In the genomic region with DNA sequence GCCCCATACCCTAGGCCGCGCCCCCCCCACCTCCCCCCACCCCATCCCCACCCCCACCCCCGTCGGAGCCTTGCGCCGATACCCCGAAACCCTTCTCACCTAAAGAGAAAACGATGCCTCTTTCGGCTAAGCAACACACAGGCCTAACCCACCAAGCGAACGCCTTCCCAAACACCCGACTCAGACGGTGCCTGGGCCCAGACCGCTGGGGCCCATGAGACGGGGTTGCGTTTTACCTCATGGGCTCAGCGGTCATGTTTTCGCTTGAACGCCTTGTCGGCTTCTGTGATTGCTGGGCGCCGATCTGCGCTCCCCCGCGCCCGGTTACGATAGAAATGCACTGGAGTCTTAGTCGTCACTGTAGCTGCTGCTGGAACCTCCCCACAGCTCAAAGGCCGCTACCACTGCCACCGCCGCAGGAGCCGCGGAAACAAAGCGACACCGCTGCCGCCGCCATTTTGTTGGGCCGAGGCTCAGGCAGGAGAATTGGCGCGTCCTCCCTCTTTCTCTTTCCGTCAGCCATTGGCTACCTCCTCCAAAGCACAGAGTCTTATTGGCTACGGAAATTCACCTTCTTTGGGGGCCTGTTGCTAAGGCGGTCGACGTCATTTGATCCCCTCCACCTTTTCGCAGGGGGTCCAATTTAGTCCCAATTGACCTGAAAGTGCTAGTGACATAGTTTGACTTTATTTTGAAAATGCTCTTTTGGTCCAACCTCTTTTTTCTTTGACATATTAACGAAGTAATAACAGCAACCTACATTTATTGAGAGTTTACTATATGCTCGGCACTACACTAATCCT, we compare ENCODE assay signal across 8 cellular contexts. TPM values are rescaled to one million over a fixed set of nuclear protein-coding genes. Genes with fewer than 3 reads are reported as not detected.
DNase-seq lines count a peak whose midpoint lies in the region; ATAC-seq and TF ChIP-seq lines count a peak whose summit lies in the region.

A gene with protein sequence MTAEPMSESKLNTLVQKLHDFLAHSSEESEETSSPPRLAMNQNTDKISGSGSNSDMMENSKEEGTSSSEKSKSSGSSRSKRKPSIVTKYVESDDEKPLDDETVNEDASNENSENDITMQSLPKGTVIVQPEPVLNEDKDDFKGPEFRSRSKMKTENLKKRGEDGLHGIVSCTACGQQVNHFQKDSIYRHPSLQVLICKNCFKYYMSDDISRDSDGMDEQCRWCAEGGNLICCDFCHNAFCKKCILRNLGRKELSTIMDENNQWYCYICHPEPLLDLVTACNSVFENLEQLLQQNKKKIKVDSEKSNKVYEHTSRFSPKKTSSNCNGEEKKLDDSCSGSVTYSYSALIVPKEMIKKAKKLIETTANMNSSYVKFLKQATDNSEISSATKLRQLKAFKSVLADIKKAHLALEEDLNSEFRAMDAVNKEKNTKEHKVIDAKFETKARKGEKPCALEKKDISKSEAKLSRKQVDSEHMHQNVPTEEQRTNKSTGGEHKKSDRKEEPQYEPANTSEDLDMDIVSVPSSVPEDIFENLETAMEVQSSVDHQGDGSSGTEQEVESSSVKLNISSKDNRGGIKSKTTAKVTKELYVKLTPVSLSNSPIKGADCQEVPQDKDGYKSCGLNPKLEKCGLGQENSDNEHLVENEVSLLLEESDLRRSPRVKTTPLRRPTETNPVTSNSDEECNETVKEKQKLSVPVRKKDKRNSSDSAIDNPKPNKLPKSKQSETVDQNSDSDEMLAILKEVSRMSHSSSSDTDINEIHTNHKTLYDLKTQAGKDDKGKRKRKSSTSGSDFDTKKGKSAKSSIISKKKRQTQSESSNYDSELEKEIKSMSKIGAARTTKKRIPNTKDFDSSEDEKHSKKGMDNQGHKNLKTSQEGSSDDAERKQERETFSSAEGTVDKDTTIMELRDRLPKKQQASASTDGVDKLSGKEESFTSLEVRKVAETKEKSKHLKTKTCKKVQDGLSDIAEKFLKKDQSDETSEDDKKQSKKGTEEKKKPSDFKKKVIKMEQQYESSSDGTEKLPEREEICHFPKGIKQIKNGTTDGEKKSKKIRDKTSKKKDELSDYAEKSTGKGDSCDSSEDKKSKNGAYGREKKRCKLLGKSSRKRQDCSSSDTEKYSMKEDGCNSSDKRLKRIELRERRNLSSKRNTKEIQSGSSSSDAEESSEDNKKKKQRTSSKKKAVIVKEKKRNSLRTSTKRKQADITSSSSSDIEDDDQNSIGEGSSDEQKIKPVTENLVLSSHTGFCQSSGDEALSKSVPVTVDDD (N-terminal part only) (minus strand): TSS at position 471 of the 803 bp plus-strand sequence. CDS start 215 bp downstream, at position 256.

- ATAC-seq in Right ventricle myocardium inferior, result peak; percentile 96

- no peaks in the 10 kb centered on the region for H3K36me3 ChIP-seq in ovary
- H3K36me3 ChIP-seq in thyroid gland, result no peaks in the 10 kb centered on the region

- TF ChIP-seq POLR2A in NB4 (IDR thresholded peaks at IDR 0.05; ENCODE audit: extremely low read depth, insufficient read length), result peak; percentile 71
- TF ChIP-seq POLR2A in ovary (IDR thresholded peaks at IDR 0.05), result no peak
- TF ChIP-seq POLR2A in thyroid gland (IDR thresholded peaks at IDR 0.05), result peak in 1 of 2 donors; percentile 62

- H3K27ac ChIP-seq in ovary (peak within 1 kb of the TSS; percentile 92), thyroid gland (peak within 1 kb of the TSS; percentile 89 to 96 (median 94))

- H3K9me3 ChIP-seq in ovary (no peaks in the 10 kb centered on the region), thyroid gland (no peaks in the 10 kb centered on the region)

- H3K27ac Mint-ChIP-seq in activated naive CD8-positive, alpha-beta T cell treated with anti-CD3 and anti-CD28 coated beads for 36 hours, result peak within 1 kb of the TSS; percentile 100

- POLR2A ChIA-PET in HEK293T (lab: Yijun Ruan, JAX), result interaction anchor here (1.0 kb wide), 1 partner anchor 113 kb away, joined by 3 read pairs; a partner anchor contains a TSS

- H3K27me3 Mint-ChIP-seq in activated naive CD8-positive, alpha-beta T cell treated with anti-CD3 and anti-CD28 coated beads for 36 hours, result no peaks in the 10 kb centered on the region

- DNase-seq in GF-D8 (lab: John Stamatoyannopoulos, UW) (peak; percentile 36), HEK293T (ENCODE audit: extremely low spot score) (peak; percentile 79), NB4 (ENCODE audit: low read depth) (peak; percentile 87), SKM-1 treated with dmso at 0.1 percent for 144 hours (lab: John Stamatoyannopoulos, UW; ENCODE audit: unreplicated experiment) (peak; percentile 57), Right ventricle myocardium inferior (ENCODE audit: missing footprints) (peak; percentile 73), ovary (peak; percentile 61 to 74 (median 72)), thyroid gland (peak; percentile 58 to 62)
- peak; percentile 78 for DNase-seq in activated naive CD8-positive, alpha-beta T cell treated with anti-CD3 and anti-CD28 coated beads for 36 hours

- H3K4me3 ChIP-seq in NB4 (ENCODE audit: low read depth, low read length) (peak within 1 kb of the TSS; percentile 80), ovary (peak within 1 kb of the TSS; percentile 41), thyroid gland (replicated peaks in 1 of 3) (peak within 1 kb of the TSS in 2 of 3 donors; percentile 48 to 69)

- WGBS in ovary, 3 donors, result 29 to 38% (median 35%) methylated on average over 42 to 48 of the region's 48 CpGs
- WGBS in thyroid gland, 2 donors, result 3 to 11% methylated on average over 10 to 24 of the region's 48 CpGs

- no peak for TF ChIP-seq CTCF in NB4 (IDR thresholded peaks at IDR 0.05; ENCODE audit: low read depth, low read length)
- TF ChIP-seq CTCF in ovary (IDR thresholded peaks at IDR 0.05), result no peak
- TF ChIP-seq CTCF in thyroid gland (IDR thresholded peaks at IDR 0.05), result no peak

- H3K4me1 ChIP-seq in ovary (ENCODE audit: insufficient read depth) (no peaks in the 10 kb centered on the region), thyroid gland (no peaks in the 10 kb centered on the region)

- peaks cover 2% of the 10 kb centered on the region for H3K36me3 Mint-ChIP-seq in activated naive CD8-positive, alpha-beta T cell treated with anti-CD3 and anti-CD28 coated beads for 36 hours

- peaks cover 18% of the 10 kb centered on the region for H3K4me1 Mint-ChIP-seq in activated naive CD8-positive, alpha-beta T cell treated with anti-CD3 and anti-CD28 coated beads for 36 hours

- no peak for TF ChIP-seq EP300 in ovary (IDR thresholded peaks at IDR 0.05)

- intact Hi-C loops in Right ventricle myocardium inferior (cut with DNase I) (loop anchor here (10.0 kb wide), 1 partner anchor 121 kb away; no protein-coding TSS in a partner anchor), ovary (cut with DNase I) (no loop called here), thyroid gland (cut with DNase I) (no loop called here)

- H3K4me3 Mint-ChIP-seq in activated naive CD8-positive, alpha-beta T cell treated with anti-CD3 and anti-CD28 coated beads for 36 hours, result peak within 1 kb of the TSS; percentile 98

- no peaks in the 10 kb centered on the region for H3K9me3 Mint-ChIP-seq in activated naive CD8-positive, alpha-beta T cell treated with anti-CD3 and anti-CD28 coated beads for 36 hours

- CTCF ChIA-PET in HEK293T (lab: Yijun Ruan, JAX), result no interaction called here

- H3K27me3 ChIP-seq in ovary, result no peaks in the 10 kb centered on the region
- no peaks in the 10 kb centered on the region for H3K27me3 ChIP-seq in thyroid gland

TF ChIP-seq in HEK293T, 16 proteins besides CTCF, POLR2A, EP300 and RAD21:
- TF ChIP-seq L3MBTL2 (conservative IDR thresholded peaks at IDR 0.05), result peak; percentile 71
- no peak for TF ChIP-seq SP1 (IDR thresholded peaks at IDR 0.05)
- TF ChIP-seq NFRKB (IDR thresholded peaks at IDR 0.05), result peak; percentile 79

RNA-seq across cellular contexts. Expression of the gene that starts here (rescaled TPM):
- total RNA-seq in activated naive CD8-positive, alpha-beta T cell treated with anti-CD3 and anti-CD28 coated beads for 36 hours, result 10 to 100 TPM; 51.5 to 56.1 TPM
- 74.8 TPM for total RNA-seq in Right ventricle myocardium inferior
- total RNA-seq in ovary, result 100 to 1,000 TPM in 3 of 7 donors, 10 to 100 TPM in 4; 81.9 to 123 (median 99.7) TPM
- polyA plus RNA-seq in ovary, result 10 to 100 TPM; 21.8 to 32.1 TPM
- 100 to 1,000 TPM in 3 of 4 donors, 10 to 100 TPM in 1; 96.2 to 211 (median 131) TPM for total RNA-seq in thyroid gland

Comparison
In these comparisons a context has a peak if more than half of its experiments do, and no peak if none do; other contexts are left out.
1. Peak in every context shown above with its lines: DNase-seq, ATAC-seq, H3K4me3 ChIP-seq and H3K27ac ChIP-seq.
2. DNase-seq: peak in every context shown above with its lines; median percentile 87 in NB4; 79 in HEK293T; 78 in activated naive CD8-positive, alpha-beta T cell treated with anti-CD3 and anti-CD28 coated beads for 36 hours; 73 in Right ventricle myocardium inferior; 72 in ovary; 60 in thyroid gland; 57 in SKM-1 treated with dmso at 0.1 percent for 144 hours; 36 in GF-D8.